Comparison of ENCODE assay signal across 6 cellular contexts in genomic region chr12:28159688-28160087, GRCh38.
"Had no signal": no experiment of that assay in that cellular context is flagged by ENCODE, and none has a peak within 500 bp of the region (broad histone marks: within the 10 kb centered on the region; RNA-seq: fewer than 3 reads in every experiment).

No MANE protein-coding gene starts in this region.

- DNase-seq: IMR-90, KBM-7 had no signal

- H3K27ac ChIP-seq: HL-60 had no signal

- ATAC-seq: HepG2, K562 had no signal

- H3K4me3 ChIP-seq: K562 had no signal

- H3K4me1 Mint-ChIP-seq: IgD-negative memory B cell had no signal

- H3K9me3 Mint-ChIP-seq: IgD-negative memory B cell had no signal

- H3K4me3 Mint-ChIP-seq: IgD-negative memory B cell had no signal

- FAIRE-seq: HepG2, K562 had no signal

- H3K27ac Mint-ChIP-seq: IgD-negative memory B cell had no signal
